Comparison of ENCODE assay signal across 21 cellular contexts in the genomic region with DNA sequence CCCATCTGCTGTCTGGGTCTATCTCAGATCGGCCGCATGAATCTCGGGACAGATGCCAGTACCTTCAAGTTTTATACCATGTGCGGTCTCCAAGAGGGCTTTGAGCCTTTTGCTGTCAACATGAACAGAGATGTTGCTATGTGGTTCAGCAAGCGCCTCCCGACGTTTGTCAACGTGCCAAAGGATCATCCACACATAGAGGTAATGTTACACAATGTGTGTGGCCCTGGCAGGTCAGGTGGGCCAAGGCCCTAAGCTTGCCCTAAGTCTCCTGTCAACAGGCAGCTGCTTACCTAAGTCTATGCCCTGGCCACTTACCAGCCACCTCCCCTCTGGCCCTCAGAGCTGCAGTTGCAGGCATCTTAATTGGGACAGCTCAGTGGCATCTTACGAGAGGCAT.
A peak's percentile ranks its signal among the peaks of the same experiment; 100 is the strongest.
DNase-seq lines count a peak whose midpoint lies in the region; ATAC-seq, FAIRE-seq and TF ChIP-seq lines count a peak whose summit lies in the region.
"Had no signal": no experiment of that assay in that cellular context is flagged by ENCODE, and none has a peak within 500 bp of the region (broad histone marks: within the 10 kb centered on the region; RNA-seq: fewer than 3 reads in every experiment).

No MANE protein-coding gene starts in this region.

- H3K36me3 ChIP-seq in bronchial epithelial cell (ENCODE audit: control insufficient read depth, insufficient read depth, low read length): no peaks in the 10 kb centered on the region
- H3K36me3 ChIP-seq in psoas muscle (ENCODE audit: insufficient read depth in 1 of 2, low read depth in 1 of 2): no peaks in the 10 kb centered on the region
- H3K36me3 ChIP-seq: BLaER1 had no signal

- H3K27ac ChIP-seq in psoas muscle: no peak overlapping the region
- no peak overlapping the region for H3K27ac ChIP-seq in substantia nigra (ENCODE audit: low read depth, low read length, poor library complexity, severe bottlenecking)
- H3K27ac ChIP-seq: 22Rv1, BLaER1, C4-2B had no signal

- WGBS in psoas muscle, 3 donors: 55 to 72% (median 71%) methylated on average over 9 of the region's 9 CpGs

- DNase-seq in DMS 273 (lab: John Stamatoyannopoulos, UW; ENCODE audit: unreplicated experiment) (peak; percentile 26), DMS 273 treated with DMSO at 0.1 percent for 48 hours (lab: John Stamatoyannopoulos, UW) (no peak), bronchial epithelial cell (ENCODE audit: low read depth) (no peak), psoas muscle (peak; percentile 55 to 59), substantia nigra (lab: John Stamatoyannopoulos, UW) (no peak)
- DNase-seq: Caco-2; CD4-positive, CD25-positive, alpha-beta regulatory T cell; CD8-positive, alpha-beta T cell; DMS53; DMS79 treated with DMSO at 0.1 percent for 48 hours; GF-D8; GOT3; H7; HCEC 1CT had no signal

- H3K9me3 ChIP-seq in psoas muscle: no peaks in the 10 kb centered on the region
- H3K9me3 ChIP-seq: BLaER1, Caco-2 had no signal

- H3K27me3 ChIP-seq in bronchial epithelial cell (ENCODE audit: control insufficient read depth, insufficient read depth, low read length) (peaks cover 1% of the 10 kb centered on the region), psoas muscle (ENCODE audit: insufficient read depth in 3 of 3, low read length in 2 of 3) (no peaks in the 10 kb centered on the region)
- H3K27me3 ChIP-seq: BLaER1 had no signal

- FAIRE-seq in bronchial epithelial cell (lab: Jason Lieb, UNC): peak; percentile 81
- FAIRE-seq: A204.1, GM12891, GM18507 had no signal

- peak; percentile 59 to 94 (median 82) for ATAC-seq in psoas muscle
- no peak for ATAC-seq in activated CD4-positive, CD25-positive, alpha-beta regulatory T cell treated with anti-CD3 and anti-CD28 coated beads, Interleukin-2, amount 50 U/mL, for 24 hours
- ATAC-seq: CD8-positive, alpha-beta T cell had no signal

- intact Hi-C loops in psoas muscle (cut with DNase I): no loop called here

- H3K4me1 ChIP-seq in psoas muscle: peaks cover under 1% of the 10 kb centered on the region
- H3K4me1 ChIP-seq: Caco-2 had no signal

- H3K4me3 ChIP-seq in bronchial epithelial cell (ENCODE audit: low read depth, low read length) (no peak overlapping the region), psoas muscle (no peak overlapping the region)
- H3K4me3 ChIP-seq: BLaER1 had no signal

- TF ChIP-seq CTCF in bronchial epithelial cell (IDR thresholded peaks at IDR 0.05; ENCODE audit: insufficient read depth, low read length, severe bottlenecking) (no peak), psoas muscle (IDR thresholded peaks at IDR 0.05) (no peak)

Comparison
In these comparisons a context has a peak if more than half of its experiments do, and no peak if none do; other contexts are left out.
1. DNase-seq: peak in DMS 273 (single experiment) and psoas muscle (2 of 2); none in DMS 273 treated with DMSO at 0.1 percent for 48 hours (single experiment), bronchial epithelial cell (single experiment) and substantia nigra (0 of 49).
2. ATAC-seq: peak in psoas muscle (4 of 4); none in activated CD4-positive, CD25-positive, alpha-beta regulatory T cell treated with anti-CD3 and anti-CD28 coated beads, Interleukin-2, amount 50 U/mL, for 24 hours (0 of 2).